8 cellular contexts compared by ENCODE assay signal in the genomic region with DNA sequence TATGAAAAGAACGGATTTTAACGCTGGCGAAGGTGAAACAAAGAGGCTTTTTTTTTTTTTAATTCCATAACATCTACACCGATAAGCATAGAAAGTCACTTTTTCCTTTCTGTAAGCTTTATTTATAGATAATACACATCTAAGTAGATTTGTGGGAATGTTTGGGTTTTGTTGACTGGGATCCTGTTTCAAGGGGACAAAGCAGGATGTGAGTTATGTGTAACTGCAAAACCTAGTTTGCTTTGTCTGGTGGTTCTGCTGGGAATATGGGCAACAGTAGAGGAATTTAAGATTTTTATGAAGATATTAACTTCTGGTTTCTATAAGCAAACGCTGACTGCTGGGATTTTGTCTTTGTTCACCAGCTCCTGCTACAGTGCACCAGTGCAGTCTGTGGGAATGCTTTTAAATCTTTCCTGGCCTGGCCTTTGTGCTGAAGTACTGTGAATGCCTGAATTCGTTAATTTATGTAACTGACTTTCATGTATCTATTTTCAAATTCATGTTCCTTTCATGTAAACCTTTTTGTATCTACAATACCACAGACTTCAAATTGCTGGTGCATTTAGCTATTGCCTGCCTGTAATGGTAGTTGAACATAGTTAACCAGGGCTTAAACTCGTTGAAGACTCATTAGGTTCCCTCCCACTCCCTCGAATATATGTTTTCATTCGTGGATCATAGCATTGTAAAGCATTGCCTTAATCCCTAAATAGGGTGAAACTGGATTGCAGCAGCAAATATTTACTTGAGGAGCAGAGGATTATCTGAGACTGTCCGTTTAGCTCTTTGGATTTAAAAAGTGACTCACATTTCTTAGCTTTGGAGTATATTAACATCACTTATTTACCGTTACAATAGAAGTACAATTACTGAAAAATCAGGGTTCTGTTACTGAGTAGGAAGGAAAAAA. TPM values are rescaled to one million over a fixed set of nuclear protein-coding genes. Genes with fewer than 3 reads are reported as not detected.
DNase-seq lines count a peak whose midpoint lies in the region; ATAC-seq and TF ChIP-seq lines count a peak whose summit lies in the region.

No MANE protein-coding gene starts in this region.

- H3K36me3 ChIP-seq in Karpas-422 (ENCODE audit: insufficient read depth, low read length), result no peaks in the 10 kb centered on the region; the same call in 1 of the 2 replicates

- ATAC-seq in GM18873 (IDR thresholded peaks at IDR 0.05; ENCODE audit: low FRiP score, unreplicated experiment) (no peak), HG03469 (IDR thresholded peaks at IDR 0.05; ENCODE audit: unreplicated experiment) (no peak)

- peaks cover 40% of the 10 kb centered on the region for H3K4me1 Mint-ChIP-seq in CD14-positive monocyte
- H3K4me1 Mint-ChIP-seq in chondrocyte (ENCODE audit: low read depth), result peaks cover 34% of the 10 kb centered on the region

- TF ChIP-seq CTCF in CD14-positive monocyte (IDR thresholded peaks at IDR 0.05), result no peak
- TF ChIP-seq CTCF in chondrocyte (IDR thresholded peaks at IDR 0.05), result no peak

- no peaks in the 10 kb centered on the region for H3K27me3 ChIP-seq in Karpas-422 (ENCODE audit: low read length)
- H3K27me3 ChIP-seq in mononuclear cell (ENCODE audit: insufficient read depth, low read length), result no peaks in the 10 kb centered on the region

- H3K4me3 ChIP-seq in Karpas-422 (ENCODE audit: low read length), result peak overlapping the region; percentile 95
- H3K4me3 ChIP-seq in mononuclear cell (ENCODE audit: low read length), result peak overlapping the region; percentile 94

- no peaks in the 10 kb centered on the region for H3K9me3 Mint-ChIP-seq in CD14-positive monocyte
- H3K9me3 Mint-ChIP-seq in chondrocyte (ENCODE audit: low read depth), result peaks cover 8% of the 10 kb centered on the region

- H3K9ac ChIP-seq in Karpas-422 (ENCODE audit: low read length), result peak overlapping the region; percentile 96

- H3K9me3 ChIP-seq in Karpas-422 (ENCODE audit: low read length), result no peaks in the 10 kb centered on the region
- H3K9me3 ChIP-seq in mononuclear cell (ENCODE audit: low read depth, low read length), result no peaks in the 10 kb centered on the region

- intact Hi-C loops in CD14-positive monocyte (cut with micrococcal nuclease), result loop anchor here in 1 of 2 donors (5.0 kb wide), 1 partner anchor 75 kb away; the partner anchor contains the start of gene NUP42

- H3K27ac ChIP-seq in Karpas-422 (ENCODE audit: low read length), result no peak overlapping the region; the same call in 1 of the 2 replicates

- H3K4me3 Mint-ChIP-seq in CD14-positive monocyte (peak overlapping the region; percentile 95 to 98), chondrocyte (ENCODE audit: unreplicated experiment) (peak overlapping the region; percentile 93)

- peaks cover 0 to 2% (median 2%) of the 10 kb centered on the region in 3 donors for H3K27me3 Mint-ChIP-seq in CD14-positive monocyte (ENCODE audit: low read depth in 3 of 3)
- H3K27me3 Mint-ChIP-seq in chondrocyte (ENCODE audit: low read depth), result no peaks in the 10 kb centered on the region

- H2AFZ ChIP-seq in Karpas-422 (ENCODE audit: low read length), result peak overlapping the region; percentile 99; the same call in 1 of the 2 replicates

- H3K4me1 ChIP-seq in Karpas-422 (ENCODE audit: low read length) (peaks cover 23% of the 10 kb centered on the region), mononuclear cell (ENCODE audit: insufficient read depth, low read length) (peaks cover 11% of the 10 kb centered on the region)

- peak overlapping the region; percentile 92 for H3K4me2 ChIP-seq in Karpas-422 (ENCODE audit: low read depth, low read length, poor library complexity, severe bottlenecking)

- H3K36me3 Mint-ChIP-seq in CD14-positive monocyte (no peaks in the 10 kb centered on the region), chondrocyte (ENCODE audit: low read depth) (peaks cover 5% of the 10 kb centered on the region)

- DNase-seq in CD14-positive monocyte (ENCODE audit: low spot score) (no peak), Karpas-422 (no peak), chondrocyte (ENCODE audit: low spot score) (no peak), OCI-M2 (lab: John Stamatoyannopoulos, UW; ENCODE audit: unreplicated experiment) (no peak)
- DNase-seq in stimulated activated CD4-positive, alpha-beta T cell treated with anti-CD3 and anti-CD28 coated beads, Interleukin-2, amount 100 ng/mL, for 24 hours, result no peak

- H4K20me1 ChIP-seq in Karpas-422 (ENCODE audit: insufficient read depth, low read depth, low read length), result peaks cover 23% of the 10 kb centered on the region

- H3K9me2 ChIP-seq in Karpas-422 (replicated peaks; ENCODE audit: insufficient read depth, low read length), result no peaks in the 10 kb centered on the region

- H3K27ac Mint-ChIP-seq in CD14-positive monocyte, result peak overlapping the region in 4 of 7 donors; percentile 87 to 96 (median 92)
- H3K27ac Mint-ChIP-seq in chondrocyte (ENCODE audit: unreplicated experiment), result peak overlapping the region; percentile 97

- peaks cover 56% of the 10 kb centered on the region for H3K79me2 ChIP-seq in Karpas-422 (ENCODE audit: low read length)

RNA-seq across cellular contexts. Expression of gene KLHL7, which starts 1.5 kb away (rescaled TPM):
- 10 to 100 TPM; 17.4 to 21.0 TPM for polyA plus RNA-seq in CD14-positive monocyte
- total RNA-seq in Karpas-422 (2014; rRNA removed; shearing (Covaris generic); ENCODE audit: low replicate concordance), result 20.2 and 23.1 TPM in 2 replicates
- 38.1 to 45.5 TPM (median 38.9 TPM) in 3 replicates for total RNA-seq in chondrocyte
- 20.8 TPM for total RNA-seq in mononuclear cell
